Comparison of ENCODE assay signal across 27 cellular contexts in genomic region chr18:66160007-66160406, GRCh38.
"Had no signal": no experiment of that assay in that cellular context is flagged by ENCODE, and none has a peak within 500 bp of the region (broad histone marks: within the 10 kb centered on the region; RNA-seq: fewer than 3 reads in every experiment).

No MANE protein-coding gene starts in this region.

- FAIRE-seq: small intestine had no signal

- H3K27me3 ChIP-seq: neural progenitor cell, ovary, right lobe of liver, sigmoid colon, stomach, thyroid gland, transverse colon, upper lobe of right lung, uterus had no signal

- H3K36me3 ChIP-seq: neural progenitor cell, ovary, right lobe of liver, sigmoid colon, stomach, thoracic aorta, thyroid gland, transverse colon, upper lobe of right lung, uterus had no signal

- H3K4me1 ChIP-seq: neural progenitor cell, parathyroid adenoma, psoas muscle, right lobe of liver, sigmoid colon, stomach, thyroid gland, transverse colon, upper lobe of right lung, uterus had no signal

- H3K4me1 Mint-ChIP-seq: natural killer cell; nephron; neural progenitor cell; stimulated activated effector memory CD8-positive, alpha-beta T cell treated with anti-CD3 and anti-CD28 coated beads, Interleukin-12 subunit alpha, Interleukin-12 subunit beta, amount 100 ng/mL, for 72 hours; stimulated activated naive B cell treated with anti-CD40 and anti-IgM and Interleukin-4, amounts not matched to agents 10 μg/mL and 1 μg/mL and 100 μg/mL, for 72 hours had no signal

- H2AFZ ChIP-seq: parathyroid adenoma had no signal

- H3K36me3 Mint-ChIP-seq: neural progenitor cell; stimulated activated effector memory CD8-positive, alpha-beta T cell treated with anti-CD3 and anti-CD28 coated beads, Interleukin-12 subunit alpha, Interleukin-12 subunit beta, amount 100 ng/mL, for 72 hours; stimulated activated naive B cell treated with anti-CD40 and anti-IgM and Interleukin-4, amounts not matched to agents 10 μg/mL and 1 μg/mL and 100 μg/mL, for 72 hours; type B pancreatic cell had no signal

- H3K9ac ChIP-seq: neural progenitor cell, parathyroid adenoma had no signal

- H3K4me3 ChIP-seq: neural progenitor cell, ovary, psoas muscle, right lobe of liver, sigmoid colon, stomach, thoracic aorta, thyroid gland, transverse colon, upper lobe of right lung, uterus had no signal

- H3K9me3 ChIP-seq: ovary, psoas muscle, right lobe of liver, sigmoid colon, stomach, thoracic aorta, thyroid gland, transverse colon, upper lobe of right lung, uterus had no signal

- H3K4me2 ChIP-seq: neural progenitor cell had no signal

- H3K27ac Mint-ChIP-seq: natural killer cell; nephron; neural progenitor cell; progenitor cell of endocrine pancreas; stimulated activated effector memory CD8-positive, alpha-beta T cell treated with anti-CD3 and anti-CD28 coated beads, Interleukin-12 subunit alpha, Interleukin-12 subunit beta, amount 100 ng/mL, for 72 hours; stimulated activated naive B cell treated with anti-CD40 and anti-IgM and Interleukin-4, amounts not matched to agents 10 μg/mL and 1 μg/mL and 100 μg/mL, for 72 hours; stimulated activated naive CD8-positive, alpha-beta T cell treated with anti-CD3 and anti-CD28 coated beads, Interleukin-15, Interleukin-2, amounts not matched to agents 100 ng/mL and 50 ng/mL, for 24 hours; type B pancreatic cell had no signal

- H3K27me3 Mint-ChIP-seq: progenitor cell of endocrine pancreas; stimulated activated naive B cell treated with anti-CD40 and anti-IgM and Interleukin-4, amounts not matched to agents 10 μg/mL and 1 μg/mL and 100 μg/mL, for 72 hours; stimulated activated naive CD8-positive, alpha-beta T cell treated with anti-CD3 and anti-CD28 coated beads, Interleukin-15, Interleukin-2, amounts not matched to agents 100 ng/mL and 50 ng/mL, for 24 hours; type B pancreatic cell had no signal

- H3K27ac ChIP-seq: neural progenitor cell, ovary, parathyroid adenoma, psoas muscle, right lobe of liver, sigmoid colon, stomach, thoracic aorta, thyroid gland, transverse colon, upper lobe of right lung, uterus had no signal

- DNase-seq: natural killer cell; occipital lobe; ovary; psoas muscle; right cardiac atrium; right lobe of liver; sigmoid colon; small intestine; stimulated activated CD4-positive, alpha-beta T cell treated with anti-CD3 and anti-CD28 coated beads, Interleukin-15, amount 100 ng/mL, for 24 hours; stimulated activated CD4-positive, alpha-beta T cell treated with anti-CD3 and anti-CD28 coated beads, Interleukin-2, amount 100 ng/mL, for 24 hours; stimulated activated CD4-positive, alpha-beta T cell treated with anti-CD3 and anti-CD28 coated beads, Interleukin-2, amount 100 ng/mL, for 48 hours; stimulated activated CD4-positive, alpha-beta T cell treated with anti-CD3 and anti-CD28 coated beads, Interleukin-4, amount 100 ng/mL, for 24 hours; stimulated activated naive B cell treated with anti-CD40 and anti-IgM and Interleukin-4, amounts not matched to agents 10 μg/mL and 1 μg/mL and 100 μg/mL, for 72 hours; stimulated activated naive CD4-positive, alpha-beta T cell treated with Interleukin-2 at 50 U/mL for 16 hours; stomach; thyroid gland; transverse colon; upper lobe of right lung; uterus had no signal

- H3K79me2 ChIP-seq: parathyroid adenoma had no signal

- H3K9me3 Mint-ChIP-seq: type B pancreatic cell had no signal

- ATAC-seq: natural killer cell; psoas muscle; right cardiac atrium; right lobe of liver; stimulated activated effector memory CD8-positive, alpha-beta T cell treated with anti-CD3 and anti-CD28 coated beads, Interleukin-12 subunit alpha, Interleukin-12 subunit beta, amount 100 ng/mL, for 72 hours; stimulated activated naive B cell treated with anti-CD40 and anti-IgM and Interleukin-4, amounts not matched to agents 10 μg/mL and 1 μg/mL and 100 μg/mL, for 72 hours; upper lobe of right lung had no signal

- H3K4me3 Mint-ChIP-seq: natural killer cell; nephron; neural progenitor cell; stimulated activated effector memory CD8-positive, alpha-beta T cell treated with anti-CD3 and anti-CD28 coated beads, Interleukin-12 subunit alpha, Interleukin-12 subunit beta, amount 100 ng/mL, for 72 hours; stimulated activated naive B cell treated with anti-CD40 and anti-IgM and Interleukin-4, amounts not matched to agents 10 μg/mL and 1 μg/mL and 100 μg/mL, for 72 hours; stimulated activated naive CD8-positive, alpha-beta T cell treated with anti-CD3 and anti-CD28 coated beads, Interleukin-15, Interleukin-2, amounts not matched to agents 100 ng/mL and 50 ng/mL, for 24 hours; type B pancreatic cell had no signal
